13 cellular contexts compared by ENCODE assay signal in the genomic region with DNA sequence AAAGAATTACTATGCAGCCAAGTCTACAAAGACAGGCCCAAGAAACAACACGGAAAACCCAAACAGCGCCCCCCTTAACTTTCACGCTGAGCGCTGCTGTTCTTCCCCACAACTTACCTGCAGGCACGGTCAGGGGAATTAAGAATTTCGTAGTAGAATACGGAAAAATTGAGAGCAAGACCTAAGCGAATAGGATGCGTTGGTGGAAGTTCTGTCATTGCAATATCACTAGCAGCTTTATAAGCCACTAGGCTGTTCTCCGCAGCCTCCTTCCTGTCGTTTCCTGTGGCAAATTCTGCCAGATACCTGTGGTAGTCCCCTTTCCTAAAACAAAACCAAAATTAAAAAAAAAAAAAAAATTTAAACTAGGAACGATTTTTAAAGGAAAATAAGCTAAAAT. TPM values are rescaled to one million over a fixed set of nuclear protein-coding genes. Genes with fewer than 3 reads are reported as not detected.
DNase-seq lines count a peak whose midpoint lies in the region; ATAC-seq and TF ChIP-seq lines count a peak whose summit lies in the region.
"Had no signal": no experiment of that assay in that cellular context is flagged by ENCODE, and none has a peak within 500 bp of the region (broad histone marks: within the 10 kb centered on the region; RNA-seq: fewer than 3 reads in every experiment).

No MANE protein-coding gene starts in this region.

- H3K4me1 ChIP-seq in smooth muscle cell (ENCODE audit: low read depth) = peaks cover 13% of the 10 kb centered on the region

- no peaks in the 10 kb centered on the region for H3K27me3 Mint-ChIP-seq in T-helper 1 cell treated with Interleukin-12 subunit alpha and Interleukin-12 subunit beta and Interleukin-4 antibody, amounts not matched to agents 30 μg/mL and 1 μg/mL, for 36 hours (ENCODE audit: low read depth)
- H3K27me3 Mint-ChIP-seq in chondrocyte (ENCODE audit: low read depth) = no peaks in the 10 kb centered on the region

- H3K36me3 ChIP-seq in smooth muscle cell (ENCODE audit: low read depth) = peaks cover 5% of the 10 kb centered on the region

- no peaks in the 10 kb centered on the region for H3K9me3 ChIP-seq in smooth muscle cell (replicated peaks; ENCODE audit: low read depth)

- peak overlapping the region; percentile 78 for H3K27ac ChIP-seq in smooth muscle cell (ENCODE audit: low read depth)

- no peak overlapping the region for H3K9ac ChIP-seq in smooth muscle cell (ENCODE audit: low read depth)

- no peaks in the 10 kb centered on the region for H3K9me3 Mint-ChIP-seq in T-helper 1 cell treated with Interleukin-12 subunit alpha and Interleukin-12 subunit beta and Interleukin-4 antibody, amounts not matched to agents 30 μg/mL and 1 μg/mL, for 36 hours
- H3K9me3 Mint-ChIP-seq in chondrocyte (ENCODE audit: low read depth) = no peaks in the 10 kb centered on the region

- H3K27me3 ChIP-seq in smooth muscle cell (ENCODE audit: low read depth) = no peaks in the 10 kb centered on the region

- H2AFZ ChIP-seq in smooth muscle cell (ENCODE audit: low read depth) = no peak overlapping the region

- H3K36me3 Mint-ChIP-seq in T-helper 1 cell treated with Interleukin-12 subunit alpha and Interleukin-12 subunit beta and Interleukin-4 antibody, amounts not matched to agents 30 μg/mL and 1 μg/mL, for 36 hours (ENCODE audit: low read depth) = peaks cover 32% of the 10 kb centered on the region
- peaks cover 16% of the 10 kb centered on the region for H3K36me3 Mint-ChIP-seq in chondrocyte (ENCODE audit: low read depth)

- TF ChIP-seq CTCF in chondrocyte (IDR thresholded peaks at IDR 0.05) (peak; percentile 26), smooth muscle cell (IDR thresholded peaks at IDR 0.05; ENCODE audit: borderline replicate concordance, insufficient read depth, poor library complexity, severe bottlenecking) (no peak)

- H3K4me1 Mint-ChIP-seq in T-helper 1 cell treated with Interleukin-12 subunit alpha and Interleukin-12 subunit beta and Interleukin-4 antibody, amounts not matched to agents 30 μg/mL and 1 μg/mL, for 36 hours (ENCODE audit: low read depth) = peaks cover 39% of the 10 kb centered on the region
- H3K4me1 Mint-ChIP-seq in chondrocyte (ENCODE audit: low read depth) = peaks cover 43% of the 10 kb centered on the region

- H3F3A ChIP-seq in smooth muscle cell (ENCODE audit: low read depth) = peaks cover 32% of the 10 kb centered on the region

- peaks cover 100% of the 10 kb centered on the region for H4K20me1 ChIP-seq in smooth muscle cell (ENCODE audit: low read depth)

- no peak overlapping the region for H3K4me3 ChIP-seq in smooth muscle cell

- DNase-seq in T-helper 1 cell (no peak), T-helper 2 cell (peak in 3 of 5 experiments; percentile 13 to 48 (median 29)), chondrocyte (ENCODE audit: low spot score) (no peak), smooth muscle cell (lab: John Stamatoyannopoulos, UW; ENCODE audit: unreplicated experiment) (no peak), globus pallidus (ENCODE audit: low spot score) (no peak), CD1c-positive myeloid dendritic cell (ENCODE audit: extremely low spot score) (no peak)
- DNase-seq: 8988T; DMS153; effector CD8-positive, alpha-beta T cell; NCI-H146 had no signal

- peaks cover 94% of the 10 kb centered on the region for H3K79me2 ChIP-seq in smooth muscle cell (ENCODE audit: low read depth)

- H3K4me2 ChIP-seq in smooth muscle cell = peak overlapping the region; percentile 67

- ATAC-seq in HG03565 (IDR thresholded peaks at IDR 0.05; ENCODE audit: unreplicated experiment) = no peak
- ATAC-seq: HepG2 had no signal

- 92% methylated on average over 12 of the region's 12 CpGs for WGBS in smooth muscle cell (ENCODE audit: low lambda C conversion rate)

- peak overlapping the region; percentile 36 for H3K4me3 Mint-ChIP-seq in T-helper 1 cell treated with Interleukin-12 subunit alpha and Interleukin-12 subunit beta and Interleukin-4 antibody, amounts not matched to agents 30 μg/mL and 1 μg/mL, for 36 hours
- no peak overlapping the region for H3K4me3 Mint-ChIP-seq in chondrocyte (ENCODE audit: unreplicated experiment)

- H3K27ac Mint-ChIP-seq in T-helper 1 cell treated with Interleukin-12 subunit alpha and Interleukin-12 subunit beta and Interleukin-4 antibody, amounts not matched to agents 30 μg/mL and 1 μg/mL, for 36 hours = peak overlapping the region; percentile 85
- H3K27ac Mint-ChIP-seq in chondrocyte (ENCODE audit: unreplicated experiment) = peak overlapping the region; percentile 73

RNA-seq across cellular contexts. Expression of gene YWHAE, which starts 39.0 kb away (rescaled TPM):
- total RNA-seq in chondrocyte (362 to 407 TPM (median 372 TPM) in 3 replicates), smooth muscle cell (586 and 662 TPM in 2 replicates)
- polyA plus RNA-seq in smooth muscle cell = 383 and 429 TPM in 2 replicates

Comparison
In these comparisons a context has a peak if more than half of its experiments do, and no peak if none do; other contexts are left out.
1. DNase-seq: peak in T-helper 2 cell (3 of 5); none in T-helper 1 cell (0 of 5), chondrocyte (single experiment), smooth muscle cell (single experiment), globus pallidus (single experiment) and CD1c-positive myeloid dendritic cell (single experiment).